ENCODE assay signal across 16 cellular contexts in genomic region chr14:50021261-50021660, GRCh38.
DNase-seq lines count a peak whose midpoint lies in the region; ATAC-seq, FAIRE-seq and TF ChIP-seq lines count a peak whose summit lies in the region.
"Had no signal": no experiment of that assay in that cellular context is flagged by ENCODE, and none has a peak within 500 bp of the region (broad histone marks: within the 10 kb centered on the region; RNA-seq: fewer than 3 reads in every experiment).

No MANE protein-coding gene starts in this region.

- no peak for DNase-seq in activated CD4-positive, CD25-positive, alpha-beta regulatory T cell (lab: John Stamatoyannopoulos, UW)
- peak; percentile 44 for DNase-seq in activated CD8-positive, alpha-beta T cell treated with anti-CD3 and anti-CD28 coated beads for 36 hours
- no peak for DNase-seq in naive thymus-derived CD8-positive, alpha-beta T cell
- DNase-seq in DMS 273 treated with DMSO at 0.1 percent for 48 hours (lab: John Stamatoyannopoulos, UW) (no peak), GM23248 (no peak), frontal cortex (ENCODE audit: low spot score in 2 of 2) (no peak)
- DNase-seq: 8988T; activated CD4-positive, alpha-beta T cell treated with anti-CD3 and anti-CD28 coated beads for 1 hour; lower lobe of right lung; NCI-H2107; NK-92 treated with Interleukin-12 subunit alpha and Interleukin-12 subunit beta, amount 100 ng/mL, for 24 hours; transverse colon had no signal

- H3K9ac ChIP-seq in GM23248 = no peak overlapping the region

- H3K9me3 ChIP-seq in GM23248 (ENCODE audit: low read depth) = no peaks in the 10 kb centered on the region

- peaks cover 39% of the 10 kb centered on the region for H3K36me3 Mint-ChIP-seq in activated CD8-positive, alpha-beta T cell treated with anti-CD3 and anti-CD28 coated beads for 36 hours (ENCODE audit: low read depth)
- H3K36me3 Mint-ChIP-seq in naive thymus-derived CD8-positive, alpha-beta T cell = peaks cover 17 to 34% (median 23%) of the 10 kb centered on the region in 3 donors

- H2AFZ ChIP-seq in GM23248 = no peak overlapping the region

- H3K4me3 ChIP-seq in GM23248 = no peak overlapping the region
- H3K4me3 ChIP-seq: adrenal gland, coronary artery, lower lobe of right lung, transverse colon had no signal

- intact Hi-C loops in activated CD8-positive, alpha-beta T cell treated with anti-CD3 and anti-CD28 coated beads for 36 hours (cut with micrococcal nuclease) = no loop called here

- no peak for FAIRE-seq in frontal cortex (lab: Jason Lieb, UNC)

- no peaks in the 10 kb centered on the region for H3K27me3 ChIP-seq in GM23248 (replicated peaks; ENCODE audit: insufficient read depth)
- H3K27me3 ChIP-seq: adrenal gland, transverse colon had no signal

- CTCF ChIA-PET in activated CD8-positive, alpha-beta T cell treated with anti-CD3 and anti-CD28 coated beads for 36 hours (lab: Charles Lee) = interaction anchor here (0.7 to 1.4 kb wide), 4 partner anchors 10 to 159 kb away, joined by 3 read pairs; no protein-coding TSS in a partner anchor

- H3K27ac ChIP-seq in GM23248 = no peak overlapping the region
- H3K27ac ChIP-seq: lower lobe of right lung, transverse colon had no signal

- TF ChIP-seq CTCF in activated CD8-positive, alpha-beta T cell treated with anti-CD3 and anti-CD28 coated beads for 36 hours (IDR thresholded peaks at IDR 0.05) = no peak

- H3K4me2 ChIP-seq in GM23248 (ENCODE audit: unreplicated experiment) = no peak overlapping the region

- H3F3A ChIP-seq in GM23248 (ENCODE audit: insufficient read depth) = peaks cover 43% of the 10 kb centered on the region

- H3K36me3 ChIP-seq in GM23248 (ENCODE audit: low read depth) = no peaks in the 10 kb centered on the region
- H3K36me3 ChIP-seq: adrenal gland, lower lobe of right lung, transverse colon had no signal

- no peaks in the 10 kb centered on the region for H3K79me2 ChIP-seq in GM23248 (ENCODE audit: insufficient read depth)

- in situ Hi-C loops in GM23248 (cut with MboI) = no loop called here

- H3K4me1 Mint-ChIP-seq in activated CD8-positive, alpha-beta T cell treated with anti-CD3 and anti-CD28 coated beads for 36 hours (ENCODE audit: low read depth) = peaks cover 37% of the 10 kb centered on the region
- peaks cover 16 to 34% (median 24%) of the 10 kb centered on the region in 4 donors for H3K4me1 Mint-ChIP-seq in naive thymus-derived CD8-positive, alpha-beta T cell

- ATAC-seq in activated CD4-positive, CD25-positive, alpha-beta regulatory T cell treated with anti-CD3 and anti-CD28 coated beads, Interleukin-2, amount 50 U/mL, for 24 hours = peak; percentile 91 to 93
- peak; percentile 55 for ATAC-seq in GM21526 (IDR thresholded peaks at IDR 0.05; ENCODE audit: low FRiP score, unreplicated experiment)
- ATAC-seq in activated CD8-positive, alpha-beta T cell treated with anti-CD3 and anti-CD28 coated beads for 36 hours = peak; percentile 75
- no peak for ATAC-seq in naive thymus-derived CD8-positive, alpha-beta T cell
- ATAC-seq: lower lobe of right lung had no signal

- peak overlapping the region; percentile 61 for H3K27ac Mint-ChIP-seq in activated CD8-positive, alpha-beta T cell treated with anti-CD3 and anti-CD28 coated beads for 36 hours
- peak overlapping the region in 7 of 10 donors; percentile 9 to 75 (median 55) for H3K27ac Mint-ChIP-seq in naive thymus-derived CD8-positive, alpha-beta T cell

- H3K4me3 Mint-ChIP-seq in activated CD8-positive, alpha-beta T cell treated with anti-CD3 and anti-CD28 coated beads for 36 hours = no peak overlapping the region
- H3K4me3 Mint-ChIP-seq in naive thymus-derived CD8-positive, alpha-beta T cell = peak overlapping the region in 4 of 10 donors; percentile 2 to 37 (median 10)

- H3K27me3 Mint-ChIP-seq in activated CD8-positive, alpha-beta T cell treated with anti-CD3 and anti-CD28 coated beads for 36 hours = no peaks in the 10 kb centered on the region
- H3K27me3 Mint-ChIP-seq in naive thymus-derived CD8-positive, alpha-beta T cell = no peaks in the 10 kb centered on the region

- H3K4me1 ChIP-seq in GM23248 (ENCODE audit: insufficient read depth) = peaks cover 29% of the 10 kb centered on the region

- no peaks in the 10 kb centered on the region for H3K9me2 ChIP-seq in GM23248 (ENCODE audit: insufficient read depth)

- 92% methylated on average over 3 of the region's 3 CpGs for WGBS in GM23248 (ENCODE audit: low coverage in 1 of 2, low lambda C conversion rate in 2 of 2, missing lambda C conversion rate in 2 of 2), 2 experiments

- peaks cover 27% of the 10 kb centered on the region for H3K9me3 Mint-ChIP-seq in activated CD8-positive, alpha-beta T cell treated with anti-CD3 and anti-CD28 coated beads for 36 hours
- peaks cover 0 to 16% (median 6%) of the 10 kb centered on the region in 9 donors for H3K9me3 Mint-ChIP-seq in naive thymus-derived CD8-positive, alpha-beta T cell

- no peaks in the 10 kb centered on the region for H4K20me1 ChIP-seq in GM23248 (ENCODE audit: insufficient read depth)

- POLR2A ChIA-PET in activated CD8-positive, alpha-beta T cell treated with anti-CD3 and anti-CD28 coated beads for 36 hours (lab: Charles Lee) = interaction anchor here (1.0 to 1.1 kb wide), 2 partner anchors 20 to 22 kb away, joined by 3 read pairs; no protein-coding TSS in a partner anchor
- POLR2A ChIA-PET in naive thymus-derived CD8-positive, alpha-beta T cell (lab: Charles Lee) = interaction anchor here (0.6 to 1.4 kb wide), 5 partner anchors 18 to 129 kb away, joined by 3 to 5 read pairs (median 3); partner anchors contain the start of gene ARF6

Comparison
In these comparisons a context has a peak if more than half of its experiments do, and no peak if none do; other contexts are left out.
1. ATAC-seq: peak in activated CD4-positive, CD25-positive, alpha-beta regulatory T cell treated with anti-CD3 and anti-CD28 coated beads, Interleukin-2, amount 50 U/mL, for 24 hours (2 of 2), GM21526 (single experiment) and activated CD8-positive, alpha-beta T cell treated with anti-CD3 and anti-CD28 coated beads for 36 hours (single experiment); none in naive thymus-derived CD8-positive, alpha-beta T cell (0 of 2).